Comparison of ENCODE assay signal across 9 cellular contexts in genomic region chr2:28423856-28424605, GRCh38. TPM values are rescaled to one million over a fixed set of nuclear protein-coding genes. Genes with fewer than 3 reads are reported as not detected.
DNase-seq lines count a peak whose midpoint lies in the region; ATAC-seq and TF ChIP-seq lines count a peak whose summit lies in the region.
"Had no signal": no experiment of that assay in that cellular context is flagged by ENCODE, and none has a peak within 500 bp of the region (broad histone marks: within the 10 kb centered on the region; RNA-seq: fewer than 3 reads in every experiment).

No MANE protein-coding gene starts in this region.

- no peaks in the 10 kb centered on the region for H3K36me3 ChIP-seq in Panc1 (ENCODE audit: control insufficient read depth, insufficient read depth, low read length)

- no peak for TF ChIP-seq CTCF in HFFc6 (IDR thresholded peaks at IDR 0.05)
- no peak for TF ChIP-seq CTCF in Panc1 (IDR thresholded peaks at IDR 0.05)
- TF ChIP-seq CTCF in chondrocyte (IDR thresholded peaks at IDR 0.05): no peak

- POLR2A ChIA-PET in Panc1 (lab: Charles Lee): no interaction called here

- in situ Hi-C loops in Panc1 (cut with HindIII; ENCODE audit: low pct_unique_long_range_greater_than_20kb, low sequenced_read_pairs): no loop called here

- no peak overlapping the region for H3K27ac ChIP-seq in Panc1 (ENCODE audit: low read length)
- H3K27ac ChIP-seq: dorsolateral prefrontal cortex, SJSA1 had no signal

- no peaks in the 10 kb centered on the region for H3K27me3 ChIP-seq in Panc1 (ENCODE audit: control insufficient read depth, insufficient read depth, low read length)
- H3K27me3 ChIP-seq: dorsolateral prefrontal cortex, SJSA1 had no signal

- H3K27ac Mint-ChIP-seq in HFFc6 (peak overlapping the region; percentile 34), chondrocyte (ENCODE audit: unreplicated experiment) (peak overlapping the region; percentile 73)

- intact Hi-C loops in Panc1 (cut with micrococcal nuclease; ENCODE audit: unreplicated experiment) (no loop called here), posterior vena cava (cut with DNase I) (no loop called here)

- no peak overlapping the region for H3K4me3 ChIP-seq in Panc1 (ENCODE audit: low read depth in 2 of 2, low read length in 2 of 2)
- H3K4me3 ChIP-seq: dorsolateral prefrontal cortex, SJSA1 had no signal

- no TSS peak for BruUV-seq in Panc1 (replicated peaks; lab: Mats Ljungman, UMichigan)

- H3K36me3 Mint-ChIP-seq in HFFc6 (ENCODE audit: low read depth) (peaks cover 37% of the 10 kb centered on the region), chondrocyte (ENCODE audit: low read depth) (peaks cover 13% of the 10 kb centered on the region)

- H3K4me1 ChIP-seq in Panc1 (ENCODE audit: control insufficient read depth, insufficient read depth, low read length): no peaks in the 10 kb centered on the region

- H3K9me3 Mint-ChIP-seq in HFFc6: no peaks in the 10 kb centered on the region
- H3K9me3 Mint-ChIP-seq in chondrocyte (ENCODE audit: low read depth): no peaks in the 10 kb centered on the region

- H3K4me1 Mint-ChIP-seq in HFFc6 (ENCODE audit: low read depth): peaks cover 37% of the 10 kb centered on the region
- peaks cover 39% of the 10 kb centered on the region for H3K4me1 Mint-ChIP-seq in chondrocyte (ENCODE audit: low read depth)

- 0 out of 2 replicates have a peak, but pooled peaks have one; percentile 18 for ATAC-seq in Panc1
- ATAC-seq in HG02678 (IDR thresholded peaks at IDR 0.05; ENCODE audit: unreplicated experiment): no peak

- peaks cover 19% of the 10 kb centered on the region for H3K27me3 Mint-ChIP-seq in HFFc6 (ENCODE audit: insufficient read depth)
- H3K27me3 Mint-ChIP-seq in chondrocyte (ENCODE audit: low read depth): no peaks in the 10 kb centered on the region

- H3K9me3 ChIP-seq in Panc1 (ENCODE audit: control insufficient read depth, insufficient read depth, low read depth, low read length): no peaks in the 10 kb centered on the region
- H3K9me3 ChIP-seq: SJSA1 had no signal

- no peak overlapping the region for H3K4me3 Mint-ChIP-seq in HFFc6
- H3K4me3 Mint-ChIP-seq in chondrocyte (ENCODE audit: unreplicated experiment): no peak overlapping the region

- DNase-seq in HFFc6: no peak
- DNase-seq in Panc1 (ENCODE audit: low read depth, low spot score): no peak
- peak; percentile 33 for DNase-seq in chondrocyte (ENCODE audit: low spot score)
- DNase-seq in posterior vena cava (ENCODE audit: low spot score): peak; percentile 76
- DNase-seq in GM19238 (ENCODE audit: insufficient read length, low spot score): no peak
- no peak for DNase-seq in NCI-H69 (lab: John Stamatoyannopoulos, UW)

- CTCF ChIA-PET in Panc1 (lab: Charles Lee): no interaction called here

RNA-seq across cellular contexts. Expression of gene FOSL2, which starts 31.4 kb away (rescaled TPM):
- total RNA-seq in HFFc6 (2021; fragmentation: NEBNext Ultra II Directional; extraction: Animal tissue kit (Norgen Biotek cat#: 25700)): 100 to 1,000 TPM in 5 of 6 experiments, 10 to 100 TPM in 1; 90.1 to 128 (median 116) TPM
- total RNA-seq in Panc1 (2021; ENCODE audit: unreplicated experiment) (29.0 TPM), chondrocyte (93.0 to 163 TPM (median 156 TPM) in 3 replicates), posterior vena cava (100 to 1,000 TPM; 105 to 141 TPM)
- 34.9 TPM for polyA plus RNA-seq in Panc1 (2012; ENCODE audit: insufficient read length)

Comparison
In these comparisons a context has a peak if more than half of its experiments do, and no peak if none do; other contexts are left out.
1. DNase-seq: peak in chondrocyte (single experiment) and posterior vena cava (single experiment); none in HFFc6 (single experiment), Panc1 (single experiment), GM19238 (single experiment) and NCI-H69 (single experiment).